Comparison of ENCODE assay signal across 11 cellular contexts in the genomic region with DNA sequence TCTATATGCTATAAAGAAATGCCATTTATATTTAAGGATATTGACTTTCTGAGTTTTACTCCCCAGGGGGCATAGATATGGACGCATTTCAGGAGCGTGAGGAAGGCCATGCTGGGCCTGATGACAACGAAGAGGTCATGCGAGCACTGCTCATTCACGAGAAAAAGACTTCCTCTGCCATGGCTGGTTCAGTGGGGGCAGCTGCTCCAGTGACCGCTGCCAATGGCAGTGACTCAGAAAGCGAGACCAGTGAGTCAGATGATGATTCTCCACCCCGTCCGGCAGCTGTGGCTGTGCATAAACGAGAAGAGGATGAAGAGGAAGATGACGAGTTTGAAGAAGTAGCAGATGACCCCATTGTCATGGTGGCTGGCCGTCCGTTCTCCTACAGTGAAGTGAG. TPM values are rescaled to one million over a fixed set of nuclear protein-coding genes. Genes with fewer than 3 reads are reported as not detected.
DNase-seq lines count a peak whose midpoint lies in the region; ATAC-seq and TF ChIP-seq lines count a peak whose summit lies in the region.
"Had no signal": no experiment of that assay in that cellular context is flagged by ENCODE, and none has a peak within 500 bp of the region (broad histone marks: within the 10 kb centered on the region; RNA-seq: fewer than 3 reads in every experiment).

No MANE protein-coding gene starts in this region.

- H3K36me3 ChIP-seq in BJ (ENCODE audit: control insufficient read depth, insufficient read depth, low read length), result peaks cover 4% of the 10 kb centered on the region

- no peak for TF ChIP-seq CTCF in BJ (IDR thresholded peaks at IDR 0.05; ENCODE audit: insufficient read depth, low read depth, low read length)
- no peak for TF ChIP-seq CTCF in glutamatergic neuron (IDR thresholded peaks at IDR 0.05; ENCODE audit: partially characterized antibody, unreplicated experiment)

- ATAC-seq in GM21367 (IDR thresholded peaks at IDR 0.05; ENCODE audit: unreplicated experiment), result peak; percentile 93
- ATAC-seq in HG03442 (IDR thresholded peaks at IDR 0.05; ENCODE audit: unreplicated experiment), result peak; percentile 95

- DNase-seq in BJ (ENCODE audit: low read depth) (peak; percentile 23), KG1 (lab: John Stamatoyannopoulos, UW) (no peak), GF-D8 (lab: John Stamatoyannopoulos, UW) (no peak), glutamatergic neuron (no peak)
- no peak for DNase-seq in stimulated activated CD4-positive, alpha-beta T cell treated with anti-CD3 and anti-CD28 coated beads, Interleukin-1b, Interleukin-23, amount 100 ng/mL, for 48 hours
- DNase-seq: activated CD4-positive, alpha-beta T cell treated with anti-CD3 and anti-CD28 coated beads, Interleukin-2, amount 50 U/mL, for 4 hours; DND-41; left cardiac atrium had no signal

- H3K9me3 Mint-ChIP-seq in dendritic cell treated with granulocyte-macrophage colony-stimulating factor and Interleukin-4, amounts not matched to agents 40 ng/mL and 50 ng/mL, for 4 days, result no peaks in the 10 kb centered on the region
- no peaks in the 10 kb centered on the region for H3K9me3 Mint-ChIP-seq in glutamatergic neuron (ENCODE audit: unreplicated experiment)

- no peak overlapping the region for H3K4me3 ChIP-seq in BJ (ENCODE audit: low read depth, low read length)

- H3K4me1 Mint-ChIP-seq in dendritic cell treated with granulocyte-macrophage colony-stimulating factor and Interleukin-4, amounts not matched to agents 40 ng/mL and 50 ng/mL, for 4 days (ENCODE audit: low read depth), result peaks cover 11% of the 10 kb centered on the region
- peaks cover 4% of the 10 kb centered on the region for H3K4me1 Mint-ChIP-seq in glutamatergic neuron (ENCODE audit: low read depth, unreplicated experiment)

- H3K36me3 Mint-ChIP-seq in dendritic cell treated with granulocyte-macrophage colony-stimulating factor and Interleukin-4, amounts not matched to agents 40 ng/mL and 50 ng/mL, for 4 days (ENCODE audit: low read depth), result peaks cover 31% of the 10 kb centered on the region
- H3K36me3 Mint-ChIP-seq in glutamatergic neuron (ENCODE audit: unreplicated experiment), result peaks cover 5% of the 10 kb centered on the region

- H3K27me3 ChIP-seq in BJ (ENCODE audit: control insufficient read depth, insufficient read depth, low read length), result no peaks in the 10 kb centered on the region

- H3K27me3 Mint-ChIP-seq in dendritic cell treated with granulocyte-macrophage colony-stimulating factor and Interleukin-4, amounts not matched to agents 40 ng/mL and 50 ng/mL, for 4 days, result no peaks in the 10 kb centered on the region
- peaks cover 2% of the 10 kb centered on the region for H3K27me3 Mint-ChIP-seq in glutamatergic neuron (ENCODE audit: unreplicated experiment)

- intact Hi-C loops in dendritic cell treated with granulocyte-macrophage colony-stimulating factor and Interleukin-4, amounts not matched to agents 40 ng/mL and 50 ng/mL, for 4 days (cut with micrococcal nuclease), result loop anchor here (5.0 kb wide), 1 partner anchor 39 kb away; the partner anchor contains the start of genes GTF2E1 and RABL3

- CTCF ChIA-PET in BJ (lab: Yijun Ruan, JAX), result interaction anchor here (1.0 to 3.3 kb wide), 4 partner anchors 9 to 214 kb away, joined by 4 to 15 read pairs (median 6); no protein-coding TSS in a partner anchor

- H3K27ac Mint-ChIP-seq in dendritic cell treated with granulocyte-macrophage colony-stimulating factor and Interleukin-4, amounts not matched to agents 40 ng/mL and 50 ng/mL, for 4 days, result peak overlapping the region; percentile 83
- H3K27ac Mint-ChIP-seq in glutamatergic neuron (ENCODE audit: unreplicated experiment), result no peak overlapping the region

- H3K4me3 Mint-ChIP-seq in dendritic cell treated with granulocyte-macrophage colony-stimulating factor and Interleukin-4, amounts not matched to agents 40 ng/mL and 50 ng/mL, for 4 days, result peak overlapping the region; percentile 54
- H3K4me3 Mint-ChIP-seq in glutamatergic neuron (ENCODE audit: unreplicated experiment), result no peak overlapping the region

- POLR2A ChIA-PET in BJ (lab: Charles Lee), result no interaction called here

RNA-seq across cellular contexts. Expression of gene GTF2E1, which starts 38.4 kb away (rescaled TPM):
- polyA plus RNA-seq in BJ (2011; rRNA removed), result 8.1 and 11.0 TPM in 2 replicates
- 13.5 and 17.1 TPM in 2 replicates for polyA minus RNA-seq in BJ (2011; rRNA and poly(A)+ RNA removed)
- total RNA-seq in glutamatergic neuron (ENCODE audit: unreplicated experiment), result 40.5 TPM

RNA-seq across cellular contexts. Expression of gene RABL3, which starts 38.7 kb away (rescaled TPM):
- polyA plus RNA-seq in BJ (2011; rRNA removed), result 2.6 and 5.8 TPM in 2 replicates
- polyA minus RNA-seq in BJ (2011; rRNA and poly(A)+ RNA removed), result 2.2 and 2.7 TPM in 2 replicates
- 12.6 TPM for total RNA-seq in glutamatergic neuron (ENCODE audit: unreplicated experiment)
